29 cellular contexts compared by ENCODE assay signal in genomic region chr6:156487877-156488276, GRCh38.
"Had no signal": no experiment of that assay in that cellular context is flagged by ENCODE, and none has a peak within 500 bp of the region (broad histone marks: within the 10 kb centered on the region; RNA-seq: fewer than 3 reads in every experiment).

No MANE protein-coding gene starts in this region.

- H3K9me3 ChIP-seq: adrenal gland, body of pancreas, esophagus muscularis mucosa, gastrocnemius medialis had no signal

- H3K4me1 ChIP-seq: adrenal gland, body of pancreas, esophagus muscularis mucosa, foreskin keratinocyte, gastrocnemius medialis had no signal

- DNase-seq: activated CD4-positive, alpha-beta memory T cell treated with anti-CD3 and anti-CD28 coated beads for 36 hours; activated CD4-positive, alpha-beta T cell treated with anti-CD3 and anti-CD28 coated beads for 36 hours; activated CD4-positive, alpha-beta T cell treated with anti-CD3 and anti-CD28 coated beads, Interleukin-2, amount 10 ng/mL, durations not matched to agents 24 days and 14 days; activated CD4-positive, CD25-positive, alpha-beta regulatory T cell; activated CD4-positive, CD25-positive, alpha-beta regulatory T cell treated with anti-CD3 and anti-CD28 coated beads, Interleukin-2, amount 50 U/mL, for 72 hours; activated CD8-positive, alpha-beta memory T cell treated with anti-CD3 and anti-CD28 coated beads, Interleukin-2, amount 10 ng/mL, durations not matched to agents 7 days and 5 days; activated CD8-positive, alpha-beta memory T cell treated with anti-CD3 and anti-CD28 coated beads, Interleukin-2, amount 50 U/mL, for 4 hours; activated CD8-positive, alpha-beta T cell treated with anti-CD3 and anti-CD28 coated beads, Interleukin-2, amount 10 ng/mL, durations not matched to agents 7 days and 5 days; activated effector memory CD4-positive, alpha-beta T cell treated with anti-CD3 and anti-CD28 coated beads, Interleukin-2, amount 50 U/mL, for 16 hours; activated naive CD4-positive, alpha-beta T cell treated with anti-CD3 and anti-CD28 coated beads for 36 hours; activated naive CD8-positive, alpha-beta T cell treated with anti-CD3 and anti-CD28 coated beads for 36 hours; activated naive CD8-positive, alpha-beta T cell treated with anti-CD3 and anti-CD28 coated beads, Interleukin-2, amount 50 U/mL, for 24 hours; activated T-cell treated with anti-CD3 and anti-CD28 coated beads, Interleukin-2, amount 50 U/mL, for 1 hour; activated T-cell treated with anti-CD3 and anti-CD28 coated beads, Interleukin-2, amount 50 U/mL, for 48 hours; adrenal gland; amygdala; aorta; body of pancreas; caudate nucleus; cortex of kidney; dermis blood vessel endothelial cell; effector CD4-positive, alpha-beta T cell; effector memory CD8-positive, alpha-beta T cell; erythroblast; foreskin keratinocyte; gastrocnemius medialis; glutamatergic neuron; T-helper 2 cell had no signal

- H3K4me3 ChIP-seq: adrenal gland, body of pancreas, esophagus muscularis mucosa, gastrocnemius medialis had no signal

- H3K27ac ChIP-seq: adrenal gland, body of pancreas, esophagus muscularis mucosa, foreskin keratinocyte, gastrocnemius medialis had no signal

- ATAC-seq: activated CD4-positive, alpha-beta T cell treated with anti-CD3 and anti-CD28 coated beads for 36 hours; activated CD8-positive, alpha-beta memory T cell treated with anti-CD3 and anti-CD28 coated beads, Interleukin-2, amount 10 ng/mL, durations not matched to agents 7 days and 5 days; activated CD8-positive, alpha-beta T cell treated with anti-CD3 and anti-CD28 coated beads, Interleukin-2, amount 10 ng/mL, durations not matched to agents 7 days and 5 days; activated naive CD8-positive, alpha-beta T cell treated with anti-CD3 and anti-CD28 coated beads, Interleukin-2, amount 50 U/mL, for 24 hours; body of pancreas; effector memory CD8-positive, alpha-beta T cell; foreskin keratinocyte; gastrocnemius medialis had no signal

- H3K27me3 ChIP-seq: adrenal gland, body of pancreas, esophagus muscularis mucosa, foreskin keratinocyte, gastrocnemius medialis had no signal

- H3K36me3 ChIP-seq: adrenal gland, esophagus muscularis mucosa, gastrocnemius medialis had no signal
